ENCODE assay signal across 25 cellular contexts in genomic region chr2:56108806-56109205, GRCh38.
DNase-seq lines count a peak whose midpoint lies in the region; ATAC-seq, FAIRE-seq and TF ChIP-seq lines count a peak whose summit lies in the region.
"Had no signal": no experiment of that assay in that cellular context is flagged by ENCODE, and none has a peak within 500 bp of the region (broad histone marks: within the 10 kb centered on the region; RNA-seq: fewer than 3 reads in every experiment).

No MANE protein-coding gene starts in this region.

- no peak for TF ChIP-seq POLR2A in HepG2 (IDR thresholded peaks at IDR 0.05; ENCODE audit: insufficient read depth in 1 of 2, low read depth in 2 of 2, low read length in 2 of 2)
- no peak for TF ChIP-seq POLR2A in right lobe of liver (IDR thresholded peaks at IDR 0.05)

- no peak overlapping the region for H3K4me2 ChIP-seq in HepG2 (ENCODE audit: low read depth, low read length)
- no peak overlapping the region for H3K4me2 ChIP-seq in PC-3 (ENCODE audit: low read length)
- H3K4me2 ChIP-seq: BLaER1 had no signal

- H3K9me2 ChIP-seq in PC-3 (replicated peaks; ENCODE audit: low read length) = no peaks in the 10 kb centered on the region

- H3K36me3 Mint-ChIP-seq in activated naive CD8-positive, alpha-beta T cell treated with anti-CD3 and anti-CD28 coated beads, Interleukin-2, amount 50 U/mL, for 24 hours (ENCODE audit: low read depth) = no peaks in the 10 kb centered on the region
- H3K36me3 Mint-ChIP-seq: mesothelial cell of epicardium; naive thymus-derived CD8-positive, alpha-beta T cell had no signal

- CTCF ChIA-PET in HepG2 (lab: Yijun Ruan, JAX; ENCODE audit: low intra/inter-chr PET ratio, low total read pairs) (no interaction called here), PC-3 (lab: Charles Lee) (no interaction called here)

- H3F3A ChIP-seq in PC-3 (ENCODE audit: low read length, unreplicated experiment) = no peaks in the 10 kb centered on the region

- POLR2A ChIA-PET in HepG2 (lab: Yijun Ruan, JAX) = no interaction called here
- POLR2A ChIA-PET in PC-3 (lab: Charles Lee; ENCODE audit: unreplicated experiment) = no interaction called here

- TF ChIP-seq RAD21 in HepG2 (CRISPR knock-in tag; IDR thresholded peaks at IDR 0.05) = no peak

- H2AFZ ChIP-seq in HepG2 (ENCODE audit: low read length) (no peak overlapping the region), PC-3 (ENCODE audit: low read length) (no peak overlapping the region)

- FAIRE-seq in HepG2 (lab: Jason Lieb, UNC) = peak; percentile 23

- no TSS peak for BruUV-seq in HepG2 (replicated peaks; lab: Mats Ljungman, UMichigan)
- BruUV-seq in PC-3 (replicated peaks; lab: Mats Ljungman, UMichigan) = no TSS peak

- H3K4me1 Mint-ChIP-seq in activated naive CD8-positive, alpha-beta T cell treated with anti-CD3 and anti-CD28 coated beads, Interleukin-2, amount 50 U/mL, for 24 hours = no peaks in the 10 kb centered on the region
- H3K4me1 Mint-ChIP-seq: naive thymus-derived CD8-positive, alpha-beta T cell had no signal

- peaks cover 3% of the 10 kb centered on the region for H3K27me3 Mint-ChIP-seq in activated naive CD8-positive, alpha-beta T cell treated with anti-CD3 and anti-CD28 coated beads, Interleukin-2, amount 50 U/mL, for 24 hours
- H3K27me3 Mint-ChIP-seq: dendritic cell treated with granulocyte-macrophage colony-stimulating factor and Interleukin-4, amounts not matched to agents 40 ng/mL and 50 ng/mL, for 4 days had no signal

- H3K4me1 ChIP-seq in HepG2 (ENCODE audit: insufficient read depth, low read length) (no peaks in the 10 kb centered on the region), right lobe of liver (no peaks in the 10 kb centered on the region), PC-3 (ENCODE audit: insufficient read depth, low read length) (no peaks in the 10 kb centered on the region)
- H3K4me1 ChIP-seq: adrenal gland, BLaER1, HAP-1, heart right ventricle, left ventricle myocardium inferior, upper lobe of left lung had no signal

- 0% methylated on average over 2 of the region's 2 CpGs for WGBS in HepG2 (ENCODE audit: low lambda C conversion rate)
- 59% methylated on average over 2 of the region's 2 CpGs for WGBS in right lobe of liver (ENCODE audit: insufficient coverage, low coverage, low lambda C conversion rate, missing lambda C conversion rate)

- H3K79me2 ChIP-seq in HepG2 (ENCODE audit: insufficient read depth, low read length) (no peaks in the 10 kb centered on the region), PC-3 (ENCODE audit: low read length) (no peaks in the 10 kb centered on the region)

- H3K27ac ChIP-seq in HepG2 (ENCODE audit: extremely low read length, insufficient read depth, low read length) (no peak overlapping the region), right lobe of liver (no peak overlapping the region), PC-3 (ENCODE audit: low read length) (no peak overlapping the region)
- H3K27ac ChIP-seq: adrenal gland, BLaER1, heart right ventricle, left ventricle myocardium inferior, ovary, upper lobe of left lung had no signal

- no peak for DNase-seq in HepG2 (ENCODE audit: low spot score)
- no peak for DNase-seq in right lobe of liver
- no peak for DNase-seq in PC-3
- DNase-seq in epithelial cell of proximal tubule (ENCODE audit: low read depth) = no peak
- DNase-seq in NCI-H2196 treated with DMSO at 0.1 percent for 48 hours (lab: John Stamatoyannopoulos, UW; ENCODE audit: unreplicated experiment) = no peak
- DNase-seq in activated naive CD8-positive, alpha-beta T cell treated with anti-CD3 and anti-CD28 coated beads, Interleukin-2, amount 50 U/mL, for 24 hours = no peak
- no peak for DNase-seq in omental fat pad (ENCODE audit: low spot score)
- DNase-seq: activated CD4-positive, alpha-beta T cell treated with anti-CD3 and anti-CD28 coated beads for 1 hour; activated gamma-delta T cell treated with Interleukin-2 at 50 U/mL for 16 hours; activated T-cell treated with anti-CD3 and anti-CD28 coated beads, Interleukin-2, amount 50 U/mL, for 1 hour; adrenal gland; heart right ventricle; Karpas-422; left ventricle myocardium inferior; naive thymus-derived CD8-positive, alpha-beta T cell; NCI-H1092; NCI-H748 treated with DMSO at 0.1 percent for 48 hours; ovary; stimulated activated CD8-positive, alpha-beta memory T cell treated with anti-CD3 and anti-CD28 coated beads, Interleukin-4, amount 100 ng/mL, for 48 hours; upper lobe of left lung had no signal

- no peak overlapping the region for H3K4me3 Mint-ChIP-seq in activated naive CD8-positive, alpha-beta T cell treated with anti-CD3 and anti-CD28 coated beads, Interleukin-2, amount 50 U/mL, for 24 hours
- H3K4me3 Mint-ChIP-seq: dendritic cell treated with granulocyte-macrophage colony-stimulating factor and Interleukin-4, amounts not matched to agents 40 ng/mL and 50 ng/mL, for 4 days; mesothelial cell of epicardium; naive thymus-derived CD8-positive, alpha-beta T cell had no signal

- H3K9ac ChIP-seq in HepG2 (ENCODE audit: insufficient read depth, low read depth, low read length) (no peak overlapping the region), PC-3 (ENCODE audit: low read length) (no peak overlapping the region)
- H3K9ac ChIP-seq: BLaER1 had no signal

- in situ Hi-C loops in HepG2 (cut with HindIII; ENCODE audit: extremely low pct_ligation_motif_present, low pct_unique_long_range_greater_than_20kb) = no loop called here

- peak; percentile 91 for ATAC-seq in HepG2
- ATAC-seq in right lobe of liver = no peak
- ATAC-seq in PC-3 = no peak
- no peak for ATAC-seq in HG02571 (IDR thresholded peaks at IDR 0.05; ENCODE audit: unreplicated experiment)
- no peak for ATAC-seq in activated naive CD8-positive, alpha-beta T cell treated with anti-CD3 and anti-CD28 coated beads, Interleukin-2, amount 50 U/mL, for 24 hours
- no peak for ATAC-seq in omental fat pad (ENCODE audit: low FRiP score)
- ATAC-seq: heart right ventricle; naive thymus-derived CD8-positive, alpha-beta T cell had no signal

- H3K27me3 ChIP-seq in HepG2 (ENCODE audit: control insufficient read depth in 1 of 2, insufficient read depth in 2 of 2, low read length in 2 of 2) = no peaks in the 10 kb centered on the region
- H3K27me3 ChIP-seq in right lobe of liver = no peaks in the 10 kb centered on the region
- peaks cover 51% of the 10 kb centered on the region for H3K27me3 ChIP-seq in PC-3 (ENCODE audit: low read length)
- H3K27me3 ChIP-seq: adrenal gland, BLaER1, heart right ventricle, ovary, upper lobe of left lung had no signal

- H3K36me3 ChIP-seq in HepG2 (replicated peaks in 1 of 2; ENCODE audit: control insufficient read depth in 1 of 2, insufficient read depth in 2 of 2, low read length in 2 of 2) (no peaks in the 10 kb centered on the region), right lobe of liver (no peaks in the 10 kb centered on the region), PC-3 (ENCODE audit: low read depth, low read length) (no peaks in the 10 kb centered on the region)
- H3K36me3 ChIP-seq: adrenal gland, BLaER1, HAP-1, heart right ventricle, left ventricle myocardium inferior, ovary, upper lobe of left lung had no signal

- no peak overlapping the region for H3K4me3 ChIP-seq in HepG2 (replicated peaks in 1 of 3; ENCODE audit: insufficient read depth in 1 of 3, low read depth in 2 of 3, low read length in 3 of 3)
- H3K4me3 ChIP-seq in right lobe of liver = no peak overlapping the region
- no peak overlapping the region for H3K4me3 ChIP-seq in PC-3 (ENCODE audit: low read length)
- no peak overlapping the region for H3K4me3 ChIP-seq in epithelial cell of proximal tubule (ENCODE audit: low read depth, low read length)
- H3K4me3 ChIP-seq: adrenal gland, BLaER1, HAP-1, heart right ventricle, left ventricle myocardium inferior, ovary, upper lobe of left lung had no signal

- intact Hi-C loops in HepG2 (cut with micrococcal nuclease; ENCODE audit: unreplicated experiment) (no loop called here), right lobe of liver (cut with DNase I) (no loop called here), PC-3 (cut with micrococcal nuclease) (no loop called here)

- no peak overlapping the region for H3K27ac Mint-ChIP-seq in activated naive CD8-positive, alpha-beta T cell treated with anti-CD3 and anti-CD28 coated beads, Interleukin-2, amount 50 U/mL, for 24 hours
- H3K27ac Mint-ChIP-seq: dendritic cell treated with granulocyte-macrophage colony-stimulating factor and Interleukin-4, amounts not matched to agents 40 ng/mL and 50 ng/mL, for 4 days; mesothelial cell of epicardium; naive thymus-derived CD8-positive, alpha-beta T cell had no signal

- H3K9me3 ChIP-seq in HepG2 (ENCODE audit: low read length) (no peaks in the 10 kb centered on the region), right lobe of liver (no peaks in the 10 kb centered on the region), PC-3 (ENCODE audit: low read length) (no peaks in the 10 kb centered on the region)
- H3K9me3 ChIP-seq: adrenal gland, BLaER1, HAP-1, heart right ventricle, left ventricle myocardium inferior, ovary, upper lobe of left lung had no signal

- H3K9me3 Mint-ChIP-seq in activated naive CD8-positive, alpha-beta T cell treated with anti-CD3 and anti-CD28 coated beads, Interleukin-2, amount 50 U/mL, for 24 hours = no peaks in the 10 kb centered on the region
- H3K9me3 Mint-ChIP-seq: dendritic cell treated with granulocyte-macrophage colony-stimulating factor and Interleukin-4, amounts not matched to agents 40 ng/mL and 50 ng/mL, for 4 days; mesothelial cell of epicardium had no signal

- no peaks in the 10 kb centered on the region for H4K20me1 ChIP-seq in HepG2 (ENCODE audit: insufficient read depth, low read length)
- no peaks in the 10 kb centered on the region for H4K20me1 ChIP-seq in PC-3 (ENCODE audit: low read length)
- H4K20me1 ChIP-seq: BLaER1 had no signal

- peak; percentile 46 for TF ChIP-seq CTCF in HepG2 (CRISPR knock-in tag; IDR thresholded peaks at IDR 0.05)
- TF ChIP-seq CTCF in right lobe of liver (IDR thresholded peaks at IDR 0.05) = no peak
- peak; percentile 35; the same call in 1 of the 2 replicates for TF ChIP-seq CTCF in PC-3 (conservative IDR thresholded peaks at IDR 0.05; ENCODE audit: low read depth, low read length)
- peak; percentile 28 for TF ChIP-seq CTCF in epithelial cell of proximal tubule (conservative IDR thresholded peaks at IDR 0.05; ENCODE audit: low read depth, low read length)
- TF ChIP-seq CTCF in omental fat pad (IDR thresholded peaks at IDR 0.05) = no peak

- TF ChIP-seq EP300 in HepG2 (IDR thresholded peaks at IDR 0.05; ENCODE audit: low read depth in 2 of 2, low read length in 2 of 2) (no peak), HepG2 (CRISPR knock-in tag; IDR thresholded peaks at IDR 0.05; ENCODE audit: borderline replicate concordance) (no peak)

TF ChIP-seq in HepG2, 621 proteins besides CTCF, POLR2A, EP300 and RAD21:
- no peak for TF ChIP-seq SMAD3 (CRISPR knock-in tag; IDR thresholded peaks at IDR 0.05)
- TF ChIP-seq KAT8 (CRISPR knock-in tag; IDR thresholded peaks at IDR 0.05) = no peak
- TF ChIP-seq ZNF468 (CRISPR knock-in tag; IDR thresholded peaks at IDR 0.05) = no peak
- no peak for TF ChIP-seq ZFP82 (CRISPR knock-in tag; IDR thresholded peaks at IDR 0.05; ENCODE audit: borderline replicate concordance)
- TF ChIP-seq ZNF563 (CRISPR knock-in tag; IDR thresholded peaks at IDR 0.05) = no peak
- no peak for TF ChIP-seq IKZF1 (IDR thresholded peaks at IDR 0.05)
- TF ChIP-seq ZNF510 (CRISPR knock-in tag; IDR thresholded peaks at IDR 0.05; ENCODE audit: low read depth) = no peak
- TF ChIP-seq ARNTL (CRISPR knock-in tag; IDR thresholded peaks at IDR 0.05) = no peak

Comparison
In these comparisons a context has a peak if more than half of its experiments do, and no peak if none do; other contexts are left out.
1. CTCF ChIP-seq: peak in HepG2 (single experiment), PC-3 (single experiment) and epithelial cell of proximal tubule (single experiment); none in right lobe of liver (0 of 4) and omental fat pad (0 of 3).